ENCODE assay signal across 22 cellular contexts in genomic region chr3:52520716-52521487, GRCh38.
"Had no signal": no experiment of that assay in that cellular context is flagged by ENCODE, and none has a peak within 500 bp of the region (broad histone marks: within the 10 kb centered on the region; RNA-seq: fewer than 3 reads in every experiment).

No MANE protein-coding gene starts in this region.

- H3K9me3 Mint-ChIP-seq: activated naive CD4-positive, alpha-beta T cell treated with anti-CD3 and anti-CD28 coated beads for 36 hours; activated naive CD8-positive, alpha-beta T cell treated with anti-CD3 and anti-CD28 coated beads for 36 hours; immature natural killer cell; nephron had no signal

- H3K27ac Mint-ChIP-seq: activated naive CD4-positive, alpha-beta T cell treated with anti-CD3 and anti-CD28 coated beads for 36 hours; activated naive CD8-positive, alpha-beta T cell treated with anti-CD3 and anti-CD28 coated beads for 36 hours; immature natural killer cell; nephron had no signal

- H3K27me3 Mint-ChIP-seq: activated naive CD8-positive, alpha-beta T cell treated with anti-CD3 and anti-CD28 coated beads for 36 hours had no signal

- H3K27ac ChIP-seq: adrenal gland, body of pancreas, colonic mucosa, gastrocnemius medialis, pancreas, right lobe of liver, tibial nerve, VCaP had no signal

- H3K4me3 Mint-ChIP-seq: activated naive CD4-positive, alpha-beta T cell treated with anti-CD3 and anti-CD28 coated beads for 36 hours; activated naive CD8-positive, alpha-beta T cell treated with anti-CD3 and anti-CD28 coated beads for 36 hours; immature natural killer cell; nephron had no signal

- DNase-seq: activated CD4-positive, alpha-beta T cell treated with anti-CD3 and anti-CD28 coated beads for 48 hours; activated CD4-positive, alpha-beta T cell treated with anti-CD3 and anti-CD28 coated beads, Interleukin-2, amount 50 U/mL, for 48 hours; activated CD8-positive, alpha-beta memory T cell treated with anti-CD3 and anti-CD28 coated beads for 24 hours; activated effector memory CD4-positive, alpha-beta T cell treated with anti-CD3 and anti-CD28 coated beads, Interleukin-2, amount 50 U/mL, for 16 hours; activated naive CD4-positive, alpha-beta T cell treated with anti-CD3 and anti-CD28 coated beads for 36 hours; activated naive CD8-positive, alpha-beta T cell treated with anti-CD3 and anti-CD28 coated beads for 36 hours; adrenal gland; body of pancreas; colonic mucosa; effector CD8-positive, alpha-beta T cell; gastrocnemius medialis; hippocampal formation; immature natural killer cell; stimulated activated CD4-positive, alpha-beta T cell treated with anti-CD3 and anti-CD28 coated beads, Interleukin-2, amount 100 ng/mL, for 48 hours; stimulated activated naive CD4-positive, alpha-beta T cell treated with Interleukin-2 at 50 U/mL for 16 hours had no signal

- H3K27me3 ChIP-seq: adrenal gland, body of pancreas, colonic mucosa, gastrocnemius medialis, pancreas, right lobe of liver, tibial nerve had no signal

- H3K36me3 Mint-ChIP-seq: immature natural killer cell had no signal

- H3K9me3 ChIP-seq: adrenal gland, body of pancreas, colonic mucosa, gastrocnemius medialis, pancreas, right lobe of liver, tibial nerve had no signal

- H3K36me3 ChIP-seq: colonic mucosa, gastrocnemius medialis, pancreas, right lobe of liver had no signal

- ATAC-seq: activated CD4-positive, CD25-positive, alpha-beta regulatory T cell treated with anti-CD3 and anti-CD28 coated beads, Interleukin-2, amount 50 U/mL, for 24 hours; body of pancreas; gastrocnemius medialis; left lobe of liver; pancreas; right lobe of liver had no signal

- H3K4me3 ChIP-seq: adrenal gland, body of pancreas, colonic mucosa, gastrocnemius medialis, pancreas, right lobe of liver, tibial nerve had no signal

- H3K4me1 Mint-ChIP-seq: activated naive CD8-positive, alpha-beta T cell treated with anti-CD3 and anti-CD28 coated beads for 36 hours; immature natural killer cell had no signal

- H3K4me1 ChIP-seq: colonic mucosa, pancreas, right lobe of liver had no signal
